Comparison of ENCODE assay signal across 23 cellular contexts in the genomic region with DNA sequence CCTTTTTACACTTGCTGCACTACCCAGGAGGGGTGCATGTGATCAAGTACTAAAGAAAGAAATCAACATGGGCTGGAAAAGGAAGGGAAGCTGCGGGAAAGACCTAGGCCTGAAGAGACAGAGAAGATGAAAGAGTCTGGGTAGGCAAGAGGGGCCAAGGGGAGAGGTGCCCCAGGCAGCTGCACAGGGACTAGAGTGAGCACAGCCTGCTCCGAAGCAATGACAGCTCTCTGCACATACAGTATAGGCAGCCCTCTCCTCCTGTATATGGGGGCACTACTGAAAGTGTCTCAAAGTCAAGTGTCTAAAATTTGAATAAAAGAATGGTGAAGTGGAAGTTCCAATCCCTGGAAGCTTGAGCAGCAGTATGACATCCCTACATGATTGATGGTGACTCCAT.
"Had no signal": no experiment of that assay in that cellular context is flagged by ENCODE, and none has a peak within 500 bp of the region (broad histone marks: within the 10 kb centered on the region; RNA-seq: fewer than 3 reads in every experiment).

No MANE protein-coding gene starts in this region.

- H3K4me1 ChIP-seq: left lung, lower lobe of right lung had no signal

- H3K27me3 ChIP-seq: dorsolateral prefrontal cortex, esophagus squamous epithelium, gastrocnemius medialis, heart right ventricle, left lung had no signal

- H3K36me3 ChIP-seq: esophagus squamous epithelium, gastrocnemius medialis, heart right ventricle, left lung, lower lobe of right lung had no signal

- DNase-seq: dermis blood vessel endothelial cell; dorsolateral prefrontal cortex; effector CD4-positive, alpha-beta T cell; effector memory CD4-positive, alpha-beta T cell; esophagus squamous epithelium; foreskin fibroblast; foreskin melanocyte; gastrocnemius medialis; glutamatergic neuron; head of caudate nucleus; heart right ventricle; hippocampal formation; left cardiac atrium; left lung; left ventricle myocardium superior; lower lobe of right lung; mesenchymal stem cell; midbrain had no signal

- H3K27ac ChIP-seq: coronary artery, dorsolateral prefrontal cortex, esophagus squamous epithelium, gastrocnemius medialis, heart right ventricle, left lung, lower lobe of right lung had no signal

- FAIRE-seq: colon, endothelial cell of umbilical vein, islet of Langerhans, keratinocyte had no signal

- H3K4me3 ChIP-seq: coronary artery, dorsolateral prefrontal cortex, esophagus squamous epithelium, gastrocnemius medialis, heart right ventricle, left lung, lower lobe of right lung had no signal

- ATAC-seq: left cardiac atrium, left lung, lower lobe of right lung had no signal
